18 cellular contexts compared by ENCODE assay signal in genomic region chr18:78635093-78635800, GRCh38.
"Had no signal": no experiment of that assay in that cellular context is flagged by ENCODE, and none has a peak within 500 bp of the region (broad histone marks: within the 10 kb centered on the region; RNA-seq: fewer than 3 reads in every experiment).

No MANE protein-coding gene starts in this region.

- DNase-seq: KBM-7, MV-4-11, NCI-H1048, NCI-H1105, NCI-H1417, NCI-H1436 treated with DMSO at 0.1 percent for 48 hours, NCI-H1694, NCI-H187 treated with DMSO at 0.1 percent for 48 hours, NCI-H2029 treated with DMSO at 0.1 percent for 48 hours, NCI-H2171 treated with DMSO at 0.1 percent for 48 hours, NCI-H345, NCI-H446 treated with DMSO at 0.1 percent for 48 hours, NCI-H510A treated with DMSO at 0.1 percent for 48 hours, NCI-H526 treated with DMSO at 0.1 percent for 48 hours, NCI-H748 treated with DMSO at 0.1 percent for 48 hours, RPMI8226, SHP77 had no signal

- ATAC-seq: SK-N-SH treated with all-trans-retinoic acid at 6 μM for 48 hours had no signal
